17 cellular contexts compared by ENCODE assay signal in the genomic region with DNA sequence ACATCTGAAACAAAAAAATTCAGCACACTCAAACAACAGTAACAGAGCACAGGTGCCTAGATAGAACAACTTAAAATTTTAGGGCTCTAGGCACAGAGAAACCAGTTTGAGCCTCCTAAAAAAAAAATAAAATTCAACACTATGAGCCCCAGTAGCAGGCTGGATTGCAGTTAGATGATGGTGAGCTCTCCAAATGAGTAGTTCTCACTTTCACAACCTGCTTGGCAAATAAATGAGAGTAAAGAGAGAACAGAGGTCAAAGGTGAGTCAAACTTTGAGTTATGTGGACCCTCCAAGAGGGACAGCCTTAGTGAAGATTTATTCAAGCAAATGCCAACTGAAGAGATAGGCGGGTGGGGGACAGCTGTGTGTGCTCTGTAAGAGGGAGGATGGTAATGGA. TPM values are rescaled to one million over a fixed set of nuclear protein-coding genes. Genes with fewer than 3 reads are reported as not detected.
DNase-seq lines count a peak whose midpoint lies in the region; ATAC-seq and TF ChIP-seq lines count a peak whose summit lies in the region.
"Had no signal": no experiment of that assay in that cellular context is flagged by ENCODE, and none has a peak within 500 bp of the region (broad histone marks: within the 10 kb centered on the region; RNA-seq: fewer than 3 reads in every experiment).

No MANE protein-coding gene starts in this region.

- peaks cover 12 to 69% of the 10 kb centered on the region in 2 donors for H3K36me3 Mint-ChIP-seq in activated naive CD4-positive, alpha-beta T cell treated with anti-CD3 and anti-CD28 coated beads, Interleukin-2, amount 50 U/mL, for 72 hours
- H3K36me3 Mint-ChIP-seq in activated T-helper 1 cell treated with anti-CD3 and anti-CD28 coated beads, Interleukin-12 subunit alpha, Interleukin-12 subunit beta, Interleukin-2, Interleukin-4 antibody, amounts not matched to agents 30 ng/mL and 10 ng/mL and 1 ng/mL, durations not matched to agents 14 hours and 24 hours and 36 hours (ENCODE audit: low read depth) = peaks cover 9% of the 10 kb centered on the region

- peaks cover 54% of the 10 kb centered on the region for H3K4me1 Mint-ChIP-seq in activated T-helper 1 cell treated with anti-CD3 and anti-CD28 coated beads, Interleukin-12 subunit alpha, Interleukin-12 subunit beta, Interleukin-2, Interleukin-4 antibody, amounts not matched to agents 30 ng/mL and 10 ng/mL and 1 ng/mL, durations not matched to agents 14 hours and 24 hours and 36 hours (ENCODE audit: low read depth)

- no peaks in the 10 kb centered on the region for H3K9me3 Mint-ChIP-seq in activated naive CD4-positive, alpha-beta T cell treated with anti-CD3 and anti-CD28 coated beads, Interleukin-2, amount 50 U/mL, for 72 hours
- no peaks in the 10 kb centered on the region for H3K9me3 Mint-ChIP-seq in activated T-helper 1 cell treated with anti-CD3 and anti-CD28 coated beads, Interleukin-12 subunit alpha, Interleukin-12 subunit beta, Interleukin-2, Interleukin-4 antibody, amounts not matched to agents 30 ng/mL and 10 ng/mL and 1 ng/mL, durations not matched to agents 14 hours and 24 hours and 36 hours
- H3K9me3 Mint-ChIP-seq: activated naive CD8-positive, alpha-beta T cell treated with anti-CD3 and anti-CD28 coated beads, Interleukin-2, amount 10 ng/mL, durations not matched to agents 7 days and 5 days had no signal

- peaks cover 7% of the 10 kb centered on the region for H3K27me3 Mint-ChIP-seq in activated T-helper 1 cell treated with anti-CD3 and anti-CD28 coated beads, Interleukin-12 subunit alpha, Interleukin-12 subunit beta, Interleukin-2, Interleukin-4 antibody, amounts not matched to agents 30 ng/mL and 10 ng/mL and 1 ng/mL, durations not matched to agents 14 hours and 24 hours and 36 hours (ENCODE audit: insufficient read depth)
- H3K27me3 Mint-ChIP-seq: activated naive CD8-positive, alpha-beta T cell treated with anti-CD3 and anti-CD28 coated beads, Interleukin-2, amount 10 ng/mL, durations not matched to agents 7 days and 5 days had no signal

- DNase-seq in activated naive CD4-positive, alpha-beta T cell treated with anti-CD3 and anti-CD28 coated beads, Interleukin-2, amount 50 U/mL, for 72 hours (ENCODE audit: low spot score in 2 of 2) = no peak
- no peak for DNase-seq in activated naive CD4-positive, alpha-beta T cell (lab: John Stamatoyannopoulos, UW)
- DNase-seq in activated T-helper 1 cell treated with anti-CD3 and anti-CD28 coated beads, Interleukin-12 subunit alpha, Interleukin-12 subunit beta, Interleukin-2, Interleukin-4 antibody, amounts not matched to agents 30 ng/mL and 10 ng/mL and 1 ng/mL, durations not matched to agents 14 hours and 24 hours and 36 hours (ENCODE audit: low spot score) = no peak
- no peak for DNase-seq in MV-4-11 (lab: John Stamatoyannopoulos, UW)
- no peak for DNase-seq in omental fat pad (ENCODE audit: low spot score)
- no peak for DNase-seq in mucosa of descending colon
- DNase-seq: activated naive CD8-positive, alpha-beta T cell treated with anti-CD3 and anti-CD28 coated beads, Interleukin-2, amount 10 ng/mL, durations not matched to agents 7 days and 5 days; central memory CD4-positive, alpha-beta T cell; foreskin fibroblast; mammary epithelial cell; NCI-H510A; nucleus accumbens; PC-9; sigmoid colon; stimulated activated CD4-positive, alpha-beta T cell treated with anti-CD3 and anti-CD28 coated beads, Interleukin-4, amount 100 ng/mL, for 4 hours had no signal

- no peaks in the 10 kb centered on the region for H3K36me3 ChIP-seq in mucosa of descending colon (ENCODE audit: low read depth)
- H3K36me3 ChIP-seq: sigmoid colon had no signal

- peak overlapping the region; percentile 39 to 83 for H3K27ac Mint-ChIP-seq in activated naive CD4-positive, alpha-beta T cell treated with anti-CD3 and anti-CD28 coated beads, Interleukin-2, amount 50 U/mL, for 72 hours
- peak overlapping the region; percentile 30 for H3K27ac Mint-ChIP-seq in activated T-helper 1 cell treated with anti-CD3 and anti-CD28 coated beads, Interleukin-12 subunit alpha, Interleukin-12 subunit beta, Interleukin-2, Interleukin-4 antibody, amounts not matched to agents 30 ng/mL and 10 ng/mL and 1 ng/mL, durations not matched to agents 14 hours and 24 hours and 36 hours
- H3K27ac Mint-ChIP-seq: activated naive CD8-positive, alpha-beta T cell treated with anti-CD3 and anti-CD28 coated beads, Interleukin-2, amount 10 ng/mL, durations not matched to agents 7 days and 5 days had no signal

- no peaks in the 10 kb centered on the region for H3K9me3 ChIP-seq in mucosa of descending colon
- H3K9me3 ChIP-seq: sigmoid colon had no signal

- intact Hi-C loops in activated T-helper 1 cell treated with anti-CD3 and anti-CD28 coated beads, Interleukin-12 subunit alpha, Interleukin-12 subunit beta, Interleukin-2, Interleukin-4 antibody, amounts not matched to agents 30 ng/mL and 10 ng/mL and 1 ng/mL, durations not matched to agents 14 hours and 24 hours and 36 hours (cut with micrococcal nuclease) = no loop called here
- intact Hi-C loops in mucosa of descending colon (cut with DNase I, micrococcal nuclease) = no loop called here

- no peak overlapping the region for H3K4me3 Mint-ChIP-seq in activated T-helper 1 cell treated with anti-CD3 and anti-CD28 coated beads, Interleukin-12 subunit alpha, Interleukin-12 subunit beta, Interleukin-2, Interleukin-4 antibody, amounts not matched to agents 30 ng/mL and 10 ng/mL and 1 ng/mL, durations not matched to agents 14 hours and 24 hours and 36 hours
- H3K4me3 Mint-ChIP-seq: activated naive CD8-positive, alpha-beta T cell treated with anti-CD3 and anti-CD28 coated beads, Interleukin-2, amount 10 ng/mL, durations not matched to agents 7 days and 5 days had no signal

- H3K4me3 ChIP-seq in mucosa of descending colon = no peak overlapping the region
- H3K4me3 ChIP-seq: PC-9, sigmoid colon had no signal

- ATAC-seq in activated naive CD4-positive, alpha-beta T cell treated with anti-CD3 and anti-CD28 coated beads, Interleukin-2, amount 50 U/mL, for 72 hours = peak; percentile 42 to 61
- ATAC-seq in HG02870 (IDR thresholded peaks at IDR 0.05; ENCODE audit: unreplicated experiment) (peak; percentile 71), omental fat pad (ENCODE audit: low FRiP score) (no peak), GM19035 (IDR thresholded peaks at IDR 0.05; ENCODE audit: unreplicated experiment) (no peak), mucosa of descending colon (no peak)

- no peak for TF ChIP-seq CTCF in omental fat pad (IDR thresholded peaks at IDR 0.05)
- TF ChIP-seq CTCF in mucosa of descending colon (IDR thresholded peaks at IDR 0.05) = no peak

- no peaks in the 10 kb centered on the region for H3K4me1 ChIP-seq in mucosa of descending colon (ENCODE audit: low read depth)

RNA-seq across cellular contexts. Expression of gene BEND5, which starts 3.6 kb away (rescaled TPM):
- total RNA-seq in activated naive CD4-positive, alpha-beta T cell treated with anti-CD3 and anti-CD28 coated beads, Interleukin-2, amount 50 U/mL, for 72 hours = 10 to 100 TPM in 1 of 2 donors, under 1 TPM in 1; 0.73 to 51.0 TPM
- total RNA-seq in activated T-helper 1 cell treated with anti-CD3 and anti-CD28 coated beads, Interleukin-12 subunit alpha, Interleukin-12 subunit beta, Interleukin-2, Interleukin-4 antibody, amounts not matched to agents 30 ng/mL and 10 ng/mL and 1 ng/mL, durations not matched to agents 14 hours and 24 hours and 36 hours = 3.0 and 4.2 TPM in 2 replicates
- 1 to 10 TPM in 2 of 4 donors, under 1 TPM in 1, not detected in 1; 0.47 to 1.5 (median 1.0) TPM for total RNA-seq in omental fat pad
- total RNA-seq in mucosa of descending colon = 1 to 10 TPM; 1.9 to 9.1 (median 2.1) TPM
- total RNA-seq: PC-9 had no signal

Comparison
In these comparisons a context has a peak if more than half of its experiments do, and no peak if none do; other contexts are left out.
1. ATAC-seq: peak in activated naive CD4-positive, alpha-beta T cell treated with anti-CD3 and anti-CD28 coated beads, Interleukin-2, amount 50 U/mL, for 72 hours (2 of 2) and HG02870 (single experiment); none in omental fat pad (single experiment), GM19035 (single experiment) and mucosa of descending colon (single experiment).